ENCODE assay signal across 2 cellular contexts in genomic region chr5:140216468-140217074, GRCh38.
TF ChIP-seq lines count a peak whose summit lies in the region.

No MANE protein-coding gene starts in this region.

TF ChIP-seq in GM23338, 12 proteins besides CTCF, POLR2A, EP300 and RAD21 (continued from another document):
- TF ChIP-seq REST (IDR thresholded peaks at IDR 0.05; ENCODE audit: unreplicated experiment) (no peak), ZNF331 (CRISPR knock-in tag; IDR thresholded peaks at IDR 0.05; ENCODE audit: low read depth) (no peak), CREB1 (CRISPR knock-in tag; IDR thresholded peaks at IDR 0.05; ENCODE audit: low read depth) (no peak), ETS1 (IDR thresholded peaks at IDR 0.05) (no peak), EZH2 (IDR thresholded peaks at IDR 0.05; ENCODE audit: low read depth, unreplicated experiment) (no peak), POLR2AphosphoS5 (IDR thresholded peaks at IDR 0.05; ENCODE audit: low read depth) (no peak), NANOG (IDR thresholded peaks at IDR 0.05; ENCODE audit: borderline replicate concordance) (no peak), EZH2phosphoT487 (IDR thresholded peaks at IDR 0.05; ENCODE audit: unreplicated experiment) (no peak), ZNF114 (CRISPR knock-in tag; IDR thresholded peaks at IDR 0.05) (no peak)
- TF ChIP-seq, protein P1, sequence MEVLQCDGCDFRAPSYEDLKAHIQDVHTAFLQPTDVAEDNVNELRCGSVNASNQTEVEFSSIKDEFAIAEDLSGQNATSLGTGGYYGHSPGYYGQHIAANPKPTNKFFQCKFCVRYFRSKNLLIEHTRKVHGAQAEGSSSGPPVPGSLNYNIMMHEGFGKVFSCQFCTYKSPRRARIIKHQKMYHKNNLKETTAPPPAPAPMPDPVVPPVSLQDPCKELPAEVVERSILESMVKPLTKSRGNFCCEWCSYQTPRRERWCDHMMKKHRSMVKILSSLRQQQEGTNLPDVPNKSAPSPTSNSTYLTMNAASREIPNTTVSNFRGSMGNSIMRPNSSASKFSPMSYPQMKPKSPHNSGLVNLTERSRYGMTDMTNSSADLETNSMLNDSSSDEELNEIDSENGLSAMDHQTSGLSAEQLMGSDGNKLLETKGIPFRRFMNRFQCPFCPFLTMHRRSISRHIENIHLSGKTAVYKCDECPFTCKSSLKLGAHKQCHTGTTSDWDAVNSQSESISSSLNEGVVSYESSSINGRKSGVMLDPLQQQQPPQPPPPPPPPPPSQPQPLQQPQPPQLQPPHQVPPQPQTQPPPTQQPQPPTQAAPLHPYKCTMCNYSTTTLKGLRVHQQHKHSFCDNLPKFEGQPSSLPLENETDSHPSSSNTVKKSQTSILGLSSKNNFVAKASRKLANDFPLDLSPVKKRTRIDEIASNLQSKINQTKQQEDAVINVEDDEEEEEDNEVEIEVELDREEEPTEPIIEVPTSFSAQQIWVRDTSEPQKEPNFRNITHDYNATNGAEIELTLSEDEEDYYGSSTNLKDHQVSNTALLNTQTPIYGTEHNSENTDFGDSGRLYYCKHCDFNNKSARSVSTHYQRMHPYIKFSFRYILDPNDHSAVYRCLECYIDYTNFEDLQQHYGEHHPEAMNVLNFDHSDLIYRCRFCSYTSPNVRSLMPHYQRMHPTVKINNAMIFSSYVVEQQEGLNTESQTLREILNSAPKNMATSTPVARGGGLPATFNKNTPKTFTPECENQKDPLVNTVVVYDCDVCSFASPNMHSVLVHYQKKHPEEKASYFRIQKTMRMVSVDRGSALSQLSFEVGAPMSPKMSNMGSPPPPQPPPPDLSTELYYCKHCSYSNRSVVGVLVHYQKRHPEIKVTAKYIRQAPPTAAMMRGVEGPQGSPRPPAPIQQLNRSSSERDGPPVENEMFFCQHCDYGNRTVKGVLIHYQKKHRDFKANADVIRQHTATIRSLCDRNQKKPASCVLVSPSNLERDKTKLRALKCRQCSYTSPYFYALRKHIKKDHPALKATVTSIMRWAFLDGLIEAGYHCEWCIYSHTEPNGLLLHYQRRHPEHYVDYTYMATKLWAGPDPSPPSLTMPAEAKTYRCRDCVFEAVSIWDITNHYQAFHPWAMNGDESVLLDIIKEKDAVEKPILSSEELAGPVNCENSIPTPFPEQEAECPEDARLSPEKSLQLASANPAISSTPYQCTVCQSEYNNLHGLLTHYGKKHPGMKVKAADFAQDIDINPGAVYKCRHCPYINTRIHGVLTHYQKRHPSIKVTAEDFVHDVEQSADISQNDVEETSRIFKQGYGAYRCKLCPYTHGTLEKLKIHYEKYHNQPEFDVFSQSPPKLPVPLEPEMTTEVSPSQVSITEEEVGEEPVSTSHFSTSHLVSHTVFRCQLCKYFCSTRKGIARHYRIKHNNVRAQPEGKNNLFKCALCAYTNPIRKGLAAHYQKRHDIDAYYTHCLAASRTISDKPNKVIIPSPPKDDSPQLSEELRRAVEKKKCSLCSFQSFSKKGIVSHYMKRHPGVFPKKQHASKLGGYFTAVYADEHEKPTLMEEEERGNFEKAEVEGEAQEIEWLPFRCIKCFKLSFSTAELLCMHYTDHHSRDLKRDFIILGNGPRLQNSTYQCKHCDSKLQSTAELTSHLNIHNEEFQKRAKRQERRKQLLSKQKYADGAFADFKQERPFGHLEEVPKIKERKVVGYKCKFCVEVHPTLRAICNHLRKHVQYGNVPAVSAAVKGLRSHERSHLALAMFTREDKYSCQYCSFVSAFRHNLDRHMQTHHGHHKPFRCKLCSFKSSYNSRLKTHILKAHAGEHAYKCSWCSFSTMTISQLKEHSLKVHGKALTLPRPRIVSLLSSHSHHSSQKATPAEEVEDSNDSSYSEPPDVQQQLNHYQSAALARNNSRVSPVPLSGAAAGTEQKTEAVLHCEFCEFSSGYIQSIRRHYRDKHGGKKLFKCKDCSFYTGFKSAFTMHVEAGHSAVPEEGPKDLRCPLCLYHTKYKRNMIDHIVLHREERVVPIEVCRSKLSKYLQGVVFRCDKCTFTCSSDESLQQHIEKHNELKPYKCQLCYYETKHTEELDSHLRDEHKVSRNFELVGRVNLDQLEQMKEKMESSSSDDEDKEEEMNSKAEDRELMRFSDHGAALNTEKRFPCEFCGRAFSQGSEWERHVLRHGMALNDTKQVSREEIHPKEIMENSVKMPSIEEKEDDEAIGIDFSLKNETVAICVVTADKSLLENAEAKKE (CRISPR knock-in tag; IDR thresholded peaks at IDR 0.05), result no peak
TF ChIP-seq in GM23338: peak in this region for 0.

TF ChIP-seq in K562, 482 proteins besides CTCF, POLR2A, EP300 and RAD21 (continued from another document and continues in another):
- no peak for TF ChIP-seq ZNF740 (CRISPR knock-in tag; IDR thresholded peaks at IDR 0.05)
- TF ChIP-seq ZNF740 (tag; IDR thresholded peaks at IDR 0.05), result no peak
- TF ChIP-seq, protein P2, sequence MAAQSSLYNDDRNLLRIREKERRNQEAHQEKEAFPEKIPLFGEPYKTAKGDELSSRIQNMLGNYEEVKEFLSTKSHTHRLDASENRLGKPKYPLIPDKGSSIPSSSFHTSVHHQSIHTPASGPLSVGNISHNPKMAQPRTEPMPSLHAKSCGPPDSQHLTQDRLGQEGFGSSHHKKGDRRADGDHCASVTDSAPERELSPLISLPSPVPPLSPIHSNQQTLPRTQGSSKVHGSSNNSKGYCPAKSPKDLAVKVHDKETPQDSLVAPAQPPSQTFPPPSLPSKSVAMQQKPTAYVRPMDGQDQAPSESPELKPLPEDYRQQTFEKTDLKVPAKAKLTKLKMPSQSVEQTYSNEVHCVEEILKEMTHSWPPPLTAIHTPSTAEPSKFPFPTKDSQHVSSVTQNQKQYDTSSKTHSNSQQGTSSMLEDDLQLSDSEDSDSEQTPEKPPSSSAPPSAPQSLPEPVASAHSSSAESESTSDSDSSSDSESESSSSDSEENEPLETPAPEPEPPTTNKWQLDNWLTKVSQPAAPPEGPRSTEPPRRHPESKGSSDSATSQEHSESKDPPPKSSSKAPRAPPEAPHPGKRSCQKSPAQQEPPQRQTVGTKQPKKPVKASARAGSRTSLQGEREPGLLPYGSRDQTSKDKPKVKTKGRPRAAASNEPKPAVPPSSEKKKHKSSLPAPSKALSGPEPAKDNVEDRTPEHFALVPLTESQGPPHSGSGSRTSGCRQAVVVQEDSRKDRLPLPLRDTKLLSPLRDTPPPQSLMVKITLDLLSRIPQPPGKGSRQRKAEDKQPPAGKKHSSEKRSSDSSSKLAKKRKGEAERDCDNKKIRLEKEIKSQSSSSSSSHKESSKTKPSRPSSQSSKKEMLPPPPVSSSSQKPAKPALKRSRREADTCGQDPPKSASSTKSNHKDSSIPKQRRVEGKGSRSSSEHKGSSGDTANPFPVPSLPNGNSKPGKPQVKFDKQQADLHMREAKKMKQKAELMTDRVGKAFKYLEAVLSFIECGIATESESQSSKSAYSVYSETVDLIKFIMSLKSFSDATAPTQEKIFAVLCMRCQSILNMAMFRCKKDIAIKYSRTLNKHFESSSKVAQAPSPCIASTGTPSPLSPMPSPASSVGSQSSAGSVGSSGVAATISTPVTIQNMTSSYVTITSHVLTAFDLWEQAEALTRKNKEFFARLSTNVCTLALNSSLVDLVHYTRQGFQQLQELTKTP (IDR thresholded peaks at IDR 0.05; ENCODE audit: low read depth in 1 of 2, partially characterized antibody in 2 of 2), result peak in 1 of 2 experiments; percentile 19
- peak; percentile 65 for TF ChIP-seq CBFA2T2 (conservative IDR thresholded peaks at IDR 0.05)
- peak; percentile 64 for TF ChIP-seq NCOR1 (IDR thresholded peaks at IDR 0.05)
- no peak for TF ChIP-seq EHMT2 (IDR thresholded peaks at IDR 0.05)
- TF ChIP-seq, protein P3, sequence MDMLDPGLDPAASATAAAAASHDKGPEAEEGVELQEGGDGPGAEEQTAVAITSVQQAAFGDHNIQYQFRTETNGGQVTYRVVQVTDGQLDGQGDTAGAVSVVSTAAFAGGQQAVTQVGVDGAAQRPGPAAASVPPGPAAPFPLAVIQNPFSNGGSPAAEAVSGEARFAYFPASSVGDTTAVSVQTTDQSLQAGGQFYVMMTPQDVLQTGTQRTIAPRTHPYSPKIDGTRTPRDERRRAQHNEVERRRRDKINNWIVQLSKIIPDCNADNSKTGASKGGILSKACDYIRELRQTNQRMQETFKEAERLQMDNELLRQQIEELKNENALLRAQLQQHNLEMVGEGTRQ (CRISPR knock-in tag; IDR thresholded peaks at IDR 0.05), result no peak
- TF ChIP-seq RFX1 (IDR thresholded peaks at IDR 0.05), result no peak
- TF ChIP-seq ZNF644 (tag; IDR thresholded peaks at IDR 0.05; ENCODE audit: low read depth), result no peak
- TF ChIP-seq NFE2L1 (tag; IDR thresholded peaks at IDR 0.05; ENCODE audit: borderline replicate concordance, low read depth), result no peak
- no peak for TF ChIP-seq ZNF12 (CRISPR knock-in tag; IDR thresholded peaks at IDR 0.05)
- TF ChIP-seq TSC22D4 (tag; IDR thresholded peaks at IDR 0.05), result no peak
- TF ChIP-seq ZNF41 (CRISPR knock-in tag; conservative IDR thresholded peaks at IDR 0.05), result no peak
- TF ChIP-seq, protein P4, sequence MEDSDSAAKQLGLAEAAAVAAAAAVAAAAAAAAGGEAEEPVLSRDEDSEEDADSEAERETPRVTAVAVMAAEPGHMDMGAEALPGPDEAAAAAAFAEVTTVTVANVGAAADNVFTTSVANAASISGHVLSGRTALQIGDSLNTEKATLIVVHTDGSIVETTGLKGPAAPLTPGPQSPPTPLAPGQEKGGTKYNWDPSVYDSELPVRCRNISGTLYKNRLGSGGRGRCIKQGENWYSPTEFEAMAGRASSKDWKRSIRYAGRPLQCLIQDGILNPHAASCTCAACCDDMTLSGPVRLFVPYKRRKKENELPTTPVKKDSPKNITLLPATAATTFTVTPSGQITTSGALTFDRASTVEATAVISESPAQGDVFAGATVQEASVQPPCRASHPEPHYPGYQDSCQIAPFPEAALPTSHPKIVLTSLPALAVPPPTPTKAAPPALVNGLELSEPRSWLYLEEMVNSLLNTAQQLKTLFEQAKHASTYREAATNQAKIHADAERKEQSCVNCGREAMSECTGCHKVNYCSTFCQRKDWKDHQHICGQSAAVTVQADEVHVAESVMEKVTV (CRISPR knock-in tag; IDR thresholded peaks at IDR 0.05), result no peak
- no peak for TF ChIP-seq REST (CRISPR knock-in tag; IDR thresholded peaks at IDR 0.05; ENCODE audit: low read depth)
- peak; percentile 58; the same call in 1 of the 2 replicates for TF ChIP-seq ZNF592 (IDR thresholded peaks at IDR 0.05)
- no peak for TF ChIP-seq ZNF316 (IDR thresholded peaks at IDR 0.05)
- no peak for TF ChIP-seq ZNF75A (CRISPR knock-in tag; IDR thresholded peaks at IDR 0.05)
- no peak for TF ChIP-seq KLF10 (CRISPR knock-in tag; IDR thresholded peaks at IDR 0.05)
- TF ChIP-seq, protein P5, sequence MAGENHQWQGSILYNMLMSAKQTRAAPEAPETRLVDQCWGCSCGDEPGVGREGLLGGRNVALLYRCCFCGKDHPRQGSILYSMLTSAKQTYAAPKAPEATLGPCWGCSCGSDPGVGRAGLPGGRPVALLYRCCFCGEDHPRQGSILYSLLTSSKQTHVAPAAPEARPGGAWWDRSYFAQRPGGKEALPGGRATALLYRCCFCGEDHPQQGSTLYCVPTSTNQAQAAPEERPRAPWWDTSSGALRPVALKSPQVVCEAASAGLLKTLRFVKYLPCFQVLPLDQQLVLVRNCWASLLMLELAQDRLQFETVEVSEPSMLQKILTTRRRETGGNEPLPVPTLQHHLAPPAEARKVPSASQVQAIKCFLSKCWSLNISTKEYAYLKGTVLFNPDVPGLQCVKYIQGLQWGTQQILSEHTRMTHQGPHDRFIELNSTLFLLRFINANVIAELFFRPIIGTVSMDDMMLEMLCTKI (IDR thresholded peaks at IDR 0.05; ENCODE audit: partially characterized antibody), result no peak
- no peak for TF ChIP-seq SLC30A9 (CRISPR knock-in tag; IDR thresholded peaks at IDR 0.05)
